8 cellular contexts compared by ENCODE assay signal in genomic region chr17:28551421-28552186, GRCh38. TPM values are rescaled to one million over a fixed set of nuclear protein-coding genes. Genes with fewer than 3 reads are reported as not detected.
DNase-seq lines count a peak whose midpoint lies in the region; ATAC-seq and TF ChIP-seq lines count a peak whose summit lies in the region.

No MANE protein-coding gene starts in this region.

- peak overlapping the region; percentile 90 for H3K27ac Mint-ChIP-seq in activated CD8-positive, alpha-beta T cell treated with anti-CD3 and anti-CD28 coated beads, Interleukin-2, amount 10 ng/mL, durations not matched to agents 7 days and 5 days

- no peaks in the 10 kb centered on the region for H3K27me3 Mint-ChIP-seq in activated CD8-positive, alpha-beta T cell treated with anti-CD3 and anti-CD28 coated beads, Interleukin-2, amount 10 ng/mL, durations not matched to agents 7 days and 5 days (ENCODE audit: low read depth)

- H3K4me3 ChIP-seq in AG04449 (ENCODE audit: low read depth, low read length) (peak overlapping the region; percentile 75), HAP-1 (peak overlapping the region; percentile 72), skin epidermis (peak overlapping the region; percentile 65 to 94 (median 86))

- H3K9me3 ChIP-seq in HAP-1, result no peaks in the 10 kb centered on the region

- peak overlapping the region; percentile 91 for H3K4me3 Mint-ChIP-seq in activated CD8-positive, alpha-beta T cell treated with anti-CD3 and anti-CD28 coated beads, Interleukin-2, amount 10 ng/mL, durations not matched to agents 7 days and 5 days

- DNase-seq in AG04449 (ENCODE audit: low read depth, low spot score) (no peak), HAP-1 (ENCODE audit: low spot score in 2 of 2) (peak; percentile 16 to 46), hepatic stellate cell (ENCODE audit: low spot score) (peak; percentile 65), iPS-NIHi11 (ENCODE audit: low spot score) (no peak), SW480 (ENCODE audit: low spot score) (no peak)
- DNase-seq in activated CD8-positive, alpha-beta T cell treated with anti-CD3 and anti-CD28 coated beads, Interleukin-2, amount 10 ng/mL, durations not matched to agents 7 days and 5 days, result no peak

- CTCF ChIA-PET in AG04449 (lab: Yijun Ruan, JAX), result interaction anchor here (0.9 to 8.9 kb wide), 9 partner anchors 14 to 171 kb away, joined by 3 to 107 read pairs (median 4); partner anchors contain the start of gene PIGS
- CTCF ChIA-PET in activated CD8-positive, alpha-beta T cell treated with anti-CD3 and anti-CD28 coated beads, Interleukin-2, amount 10 ng/mL, durations not matched to agents 7 days and 5 days (lab: Charles Lee), result interaction anchor here (0.8 to 6.8 kb wide), 8 partner anchors 19 to 135 kb away, joined by 3 to 46 read pairs (median 4); partner anchors contain the start of genes ALDOC and PIGS

- no peak for TF ChIP-seq CTCF in AG04449 (IDR thresholded peaks at IDR 0.05; ENCODE audit: insufficient read depth, low read length, missing control alignments)

- peaks cover 3% of the 10 kb centered on the region for H3K4me1 ChIP-seq in HAP-1

- POLR2A ChIA-PET in AG04449 (lab: Yijun Ruan, JAX), result interaction anchor here (1.9 kb wide), 1 partner anchor 20 kb away, joined by 6 read pairs; the partner anchor contains the start of gene PIGS
- POLR2A ChIA-PET in activated CD8-positive, alpha-beta T cell treated with anti-CD3 and anti-CD28 coated beads, Interleukin-2, amount 10 ng/mL, durations not matched to agents 7 days and 5 days (lab: Charles Lee), result interaction anchor here (1.0 to 4.4 kb wide), 5 partner anchors 8 to 110 kb away, joined by 3 to 30 read pairs (median 8); partner anchors contain the start of genes ALDOC, PIGS, SDF2 and SPAG5

- no peaks in the 10 kb centered on the region for H3K27me3 ChIP-seq in HAP-1 (ENCODE audit: low read depth)

- no peaks in the 10 kb centered on the region for H3K9me3 Mint-ChIP-seq in activated CD8-positive, alpha-beta T cell treated with anti-CD3 and anti-CD28 coated beads, Interleukin-2, amount 10 ng/mL, durations not matched to agents 7 days and 5 days (ENCODE audit: insufficient read depth)

- peaks cover 49% of the 10 kb centered on the region for H3K4me1 Mint-ChIP-seq in activated CD8-positive, alpha-beta T cell treated with anti-CD3 and anti-CD28 coated beads, Interleukin-2, amount 10 ng/mL, durations not matched to agents 7 days and 5 days (ENCODE audit: low read depth)

- peak; percentile 2 for ATAC-seq in activated CD8-positive, alpha-beta T cell treated with anti-CD3 and anti-CD28 coated beads, Interleukin-2, amount 10 ng/mL, durations not matched to agents 7 days and 5 days
- ATAC-seq in HG02678 (IDR thresholded peaks at IDR 0.05; ENCODE audit: unreplicated experiment), result no peak

- H3K36me3 ChIP-seq in HAP-1 (replicated peaks), result peaks cover 44% of the 10 kb centered on the region

- in situ Hi-C loops in HAP-1 (cut with MboI; ENCODE audit: low sequenced_read_pairs), result no loop called here

- peak overlapping the region in 20 of 21 experiments; percentile 37 to 89 (median 74) for H3K27ac ChIP-seq in skin epidermis

- peaks cover 42% of the 10 kb centered on the region for H3K36me3 Mint-ChIP-seq in activated CD8-positive, alpha-beta T cell treated with anti-CD3 and anti-CD28 coated beads, Interleukin-2, amount 10 ng/mL, durations not matched to agents 7 days and 5 days (ENCODE audit: low read depth)

RNA-seq across cellular contexts. Expression of gene UNC119, which starts 0.8 kb away (rescaled TPM):
- total RNA-seq in activated CD8-positive, alpha-beta T cell treated with anti-CD3 and anti-CD28 coated beads, Interleukin-2, amount 10 ng/mL, durations not matched to agents 7 days and 5 days, result 10 to 100 TPM; 41.6 to 48.1 TPM

RNA-seq across cellular contexts. Expression of gene PIGS, which starts 19.7 kb away (rescaled TPM):
- total RNA-seq in activated CD8-positive, alpha-beta T cell treated with anti-CD3 and anti-CD28 coated beads, Interleukin-2, amount 10 ng/mL, durations not matched to agents 7 days and 5 days, result 10 to 100 TPM; 60.0 to 61.1 TPM

RNA-seq across cellular contexts. Expression of gene ALDOC, which starts 25.1 kb away (rescaled TPM):
- total RNA-seq in activated CD8-positive, alpha-beta T cell treated with anti-CD3 and anti-CD28 coated beads, Interleukin-2, amount 10 ng/mL, durations not matched to agents 7 days and 5 days, result 10 to 100 TPM; 97.3 to 99.7 TPM

RNA-seq across cellular contexts. Expression of gene FOXN1, which starts 45.5 kb away (rescaled TPM):
- not detected for total RNA-seq in activated CD8-positive, alpha-beta T cell treated with anti-CD3 and anti-CD28 coated beads, Interleukin-2, amount 10 ng/mL, durations not matched to agents 7 days and 5 days

RNA-seq across cellular contexts. Expression of gene SPAG5, which starts 47.2 kb away (rescaled TPM):
- total RNA-seq in activated CD8-positive, alpha-beta T cell treated with anti-CD3 and anti-CD28 coated beads, Interleukin-2, amount 10 ng/mL, durations not matched to agents 7 days and 5 days, result 100 to 1,000 TPM; 162 to 170 TPM

Comparison
In these comparisons a context has a peak if more than half of its experiments do, and no peak if none do; other contexts are left out.
1. DNase-seq: peak in HAP-1 (2 of 2) and hepatic stellate cell (single experiment); none in AG04449 (single experiment), activated CD8-positive, alpha-beta T cell treated with anti-CD3 and anti-CD28 coated beads, Interleukin-2, amount 10 ng/mL, durations not matched to agents 7 days and 5 days (single experiment), iPS-NIHi11 (single experiment) and SW480 (single experiment).
2. Peak in every context shown above with its lines, with median percentiles within 50 percentile points of each other: H3K4me3 ChIP-seq.